Comparison of ENCODE assay signal across 21 cellular contexts in the genomic region with DNA sequence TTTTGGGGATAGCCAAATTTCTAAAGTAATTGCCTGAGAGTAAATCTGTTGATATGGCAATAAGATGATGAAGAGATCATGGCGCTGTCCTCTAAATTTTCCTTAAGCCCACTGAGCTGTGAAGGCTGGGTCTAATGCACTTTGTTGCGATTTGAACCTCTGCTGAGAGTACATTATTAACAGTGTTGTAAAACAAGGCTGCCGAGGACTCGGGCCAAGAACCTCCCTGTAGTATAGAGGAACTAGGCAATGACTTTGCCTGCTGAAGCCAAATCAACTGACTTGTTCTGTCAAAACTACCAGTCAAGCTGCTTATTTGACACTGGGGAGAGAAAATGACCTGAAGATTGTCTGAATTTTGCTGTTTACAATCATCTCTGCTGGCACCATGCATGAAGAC.
DNase-seq lines count a peak whose midpoint lies in the region; ATAC-seq and TF ChIP-seq lines count a peak whose summit lies in the region.
"Had no signal": no experiment of that assay in that cellular context is flagged by ENCODE, and none has a peak within 500 bp of the region (broad histone marks: within the 10 kb centered on the region; RNA-seq: fewer than 3 reads in every experiment).

No MANE protein-coding gene starts in this region.

- H3K4me3 ChIP-seq in right atrium auricular region, result no peak overlapping the region
- H3K4me3 ChIP-seq in prostate gland, result no peak overlapping the region
- H3K4me3 ChIP-seq: BLaER1, GM12878, GM23248 had no signal

- DNase-seq in Right ventricle myocardium inferior (ENCODE audit: missing footprints), result peak; percentile 53
- DNase-seq in right atrium auricular region (ENCODE audit: low spot score), result no peak
- peak; percentile 13 for DNase-seq in G401 (ENCODE audit: low spot score)
- DNase-seq in cerebellar cortex (ENCODE audit: low spot score), result peak; percentile 5
- peak; percentile 24 for DNase-seq in prostate gland (ENCODE audit: low spot score)
- no peak for DNase-seq in HPDE6-E6E7 (ENCODE audit: extremely low spot score)
- DNase-seq in SKM-1 treated with dmso at 0.1 percent for 144 hours (lab: John Stamatoyannopoulos, UW; ENCODE audit: unreplicated experiment), result no peak
- DNase-seq: Caco-2; CD4-positive, CD25-positive, alpha-beta regulatory T cell; CD8-positive, alpha-beta T cell; DMS153; DND-41; GDM1; GM23248; H7; HCEC 1CT had no signal

- no peak overlapping the region for H3K27ac ChIP-seq in right atrium auricular region
- no peak overlapping the region for H3K27ac ChIP-seq in prostate gland
- H3K27ac ChIP-seq: 22Rv1, BLaER1, C4-2B, GM23248 had no signal

- intact Hi-C loops in Right ventricle myocardium inferior (cut with DNase I), result no loop called here
- intact Hi-C loops in prostate gland (cut with DNase I), result no loop called here

- in situ Hi-C loops in G401 (cut with HindIII; ENCODE audit: low sequenced_read_pairs), result no loop called here

- H3K27me3 ChIP-seq in right atrium auricular region, result no peaks in the 10 kb centered on the region
- H3K27me3 ChIP-seq in prostate gland (replicated peaks; ENCODE audit: insufficient read depth), result no peaks in the 10 kb centered on the region
- H3K27me3 ChIP-seq: BLaER1 had no signal

- H3K4me1 ChIP-seq in right atrium auricular region (no peaks in the 10 kb centered on the region), prostate gland (replicated peaks) (no peaks in the 10 kb centered on the region)
- H3K4me1 ChIP-seq: BLaER1, Caco-2 had no signal

- H3K9me3 ChIP-seq in right atrium auricular region (no peaks in the 10 kb centered on the region), prostate gland (no peaks in the 10 kb centered on the region)
- H3K9me3 ChIP-seq: BLaER1, Caco-2 had no signal

- TF ChIP-seq POLR2A in prostate gland (IDR thresholded peaks at IDR 0.05), result no peak

- no peaks in the 10 kb centered on the region for H3K36me3 ChIP-seq in right atrium auricular region
- no peaks in the 10 kb centered on the region for H3K36me3 ChIP-seq in prostate gland
- H3K36me3 ChIP-seq: BLaER1 had no signal

- TF ChIP-seq CTCF in right atrium auricular region (IDR thresholded peaks at IDR 0.05), result no peak
- no peak for TF ChIP-seq CTCF in prostate gland (IDR thresholded peaks at IDR 0.05)

- WGBS in prostate gland, result 62% methylated on average over 4 of the region's 4 CpGs

- ATAC-seq in Right ventricle myocardium inferior (no peak), HG02973 (IDR thresholded peaks at IDR 0.05; ENCODE audit: unreplicated experiment) (no peak)
- ATAC-seq: CD8-positive, alpha-beta T cell; GM12878 had no signal

Comparison
In these comparisons a context has a peak if more than half of its experiments do, and no peak if none do; other contexts are left out.
1. DNase-seq: peak in Right ventricle myocardium inferior (single experiment), G401 (single experiment), cerebellar cortex (single experiment) and prostate gland (single experiment); none in right atrium auricular region (single experiment), HPDE6-E6E7 (single experiment) and SKM-1 treated with dmso at 0.1 percent for 144 hours (single experiment).